Comparison of ENCODE assay signal across 8 cellular contexts in genomic region chr13:100088648-100089601, GRCh38. TPM values are rescaled to one million over a fixed set of nuclear protein-coding genes. Genes with fewer than 3 reads are reported as not detected.
DNase-seq lines count a peak whose midpoint lies in the region; ATAC-seq, FAIRE-seq and TF ChIP-seq lines count a peak whose summit lies in the region.

PCCA (plus strand) TSS chr13:100089093; CDS start chr13:100089121, 28 bp downstream.

- intact Hi-C loops in dorsolateral prefrontal cortex (cut with DNase I) (loop anchor here in 1 of 2 donors (5.0 kb wide), 1 partner anchor 107 kb away; the partner anchor contains the start of gene ZIC2), HepG2 (cut with micrococcal nuclease; ENCODE audit: unreplicated experiment) (loop anchor here (1.0 to 10.0 kb wide), 4 partner anchors 40 to 428 kb away; no protein-coding TSS in a partner anchor)

- no TSS peak for BruUV-seq in HepG2 (replicated peaks; lab: Mats Ljungman, UMichigan)

- TF ChIP-seq CTCF in BJ (IDR thresholded peaks at IDR 0.05; ENCODE audit: insufficient read depth, low read depth, low read length) (no peak), dorsolateral prefrontal cortex (IDR thresholded peaks at IDR 0.05 in 54 of 56, conservative IDR thresholded peaks at IDR 0.05 in 2 of 56; ENCODE audit: low read depth in 1 of 56, partially characterized antibody in 56 of 56) (peak in 32 of 56 donors; percentile 4 to 52 (median 24)), HepG2 (CRISPR knock-in tag; IDR thresholded peaks at IDR 0.05) (peak; percentile 36)

- peaks cover 7% of the 10 kb centered on the region for H4K20me1 ChIP-seq in HepG2 (ENCODE audit: insufficient read depth, low read length)

- POLR2A ChIA-PET in BJ (lab: Charles Lee): no interaction called here
- POLR2A ChIA-PET in HepG2 (lab: Yijun Ruan, JAX): interaction anchor here (0.7 to 3.3 kb wide), 6 partner anchors 11 to 483 kb away, joined by 3 to 59 read pairs (median 3); no protein-coding TSS in a partner anchor

- CTCF ChIA-PET in BJ (lab: Yijun Ruan, JAX): interaction anchor here (0.8 to 2.1 kb wide), 5 partner anchors 9 to 426 kb away, joined by 3 to 6 read pairs (median 5); no protein-coding TSS in a partner anchor
- CTCF ChIA-PET in HepG2 (lab: Yijun Ruan, JAX; ENCODE audit: low intra/inter-chr PET ratio, low total read pairs): no interaction called here

- peak within 1 kb of the TSS; percentile 70 for H2AFZ ChIP-seq in HepG2 (ENCODE audit: low read length)

- peak; percentile 86 for FAIRE-seq in HepG2 (lab: Jason Lieb, UNC)

- H3K4me2 ChIP-seq in HepG2 (ENCODE audit: low read depth, low read length): peak within 1 kb of the TSS; percentile 97

- H3K4me3 ChIP-seq in BJ (ENCODE audit: low read depth, low read length): peak within 1 kb of the TSS; percentile 77
- H3K4me3 ChIP-seq in dorsolateral prefrontal cortex: peak within 1 kb of the TSS; percentile 67 to 100 (median 94)
- H3K4me3 ChIP-seq in HepG2 (replicated peaks in 1 of 3; ENCODE audit: insufficient read depth in 1 of 3, low read depth in 2 of 3, low read length in 3 of 3): peak within 1 kb of the TSS; percentile 88 to 93 (median 93)

- peak; percentile 71 to 85 for TF ChIP-seq POLR2A in HepG2 (IDR thresholded peaks at IDR 0.05; ENCODE audit: insufficient read depth in 1 of 2, low read depth in 2 of 2, low read length in 2 of 2)

- peaks cover 40% of the 10 kb centered on the region for H3K79me2 ChIP-seq in HepG2 (ENCODE audit: insufficient read depth, low read length)

- TF ChIP-seq RAD21 in HepG2 (CRISPR knock-in tag; IDR thresholded peaks at IDR 0.05): peak; percentile 15

- H3K9me3 ChIP-seq in HepG2 (ENCODE audit: low read length): no peaks in the 10 kb centered on the region

- in situ Hi-C loops in HepG2 (cut with HindIII; ENCODE audit: extremely low pct_ligation_motif_present, low pct_unique_long_range_greater_than_20kb): no loop called here

- peak within 1 kb of the TSS; percentile 83 for H3K9ac ChIP-seq in HepG2 (ENCODE audit: insufficient read depth, low read depth, low read length)

- TF ChIP-seq EP300 in HepG2 (IDR thresholded peaks at IDR 0.05; ENCODE audit: low read depth in 2 of 2, low read length in 2 of 2) (peak in 1 of 2 experiments; percentile 38; a peak in 2 of 4 replicates), HepG2 (CRISPR knock-in tag; IDR thresholded peaks at IDR 0.05; ENCODE audit: borderline replicate concordance) (peak; percentile 8)

- H3K27me3 ChIP-seq in BJ (ENCODE audit: control insufficient read depth, insufficient read depth, low read length) (no peaks in the 10 kb centered on the region), dorsolateral prefrontal cortex (no peaks in the 10 kb centered on the region), HepG2 (ENCODE audit: control insufficient read depth in 1 of 2, insufficient read depth in 2 of 2, low read length in 2 of 2) (no peaks in the 10 kb centered on the region; a peak in 1 of 5 replicates)

- DNase-seq in BJ (ENCODE audit: low read depth): peak; percentile 61
- DNase-seq in GM19238 (ENCODE audit: insufficient read length, low spot score): peak; percentile 94
- peak; percentile 95 for DNase-seq in NCI-H748 (lab: John Stamatoyannopoulos, UW; ENCODE audit: unreplicated experiment)
- peak; percentile 91 to 94 for DNase-seq in activated CD4-positive, alpha-beta T cell treated with anti-CD3 and anti-CD28 coated beads, Interleukin-2, amount 50 U/mL, for 48 hours
- DNase-seq in dorsolateral prefrontal cortex: peak; percentile 90 to 97 (median 95)
- peak; percentile 93 for DNase-seq in HepG2 (ENCODE audit: low spot score)
- DNase-seq in stimulated activated CD4-positive, alpha-beta T cell treated with anti-CD3 and anti-CD28 coated beads, Interleukin-2, amount 100 ng/mL, for 48 hours: peak; percentile 71 to 78

- ATAC-seq in HG03439 (IDR thresholded peaks at IDR 0.05; ENCODE audit: unreplicated experiment) (peak; percentile 97), HepG2 (peak; percentile 96)

- H3K27ac ChIP-seq in dorsolateral prefrontal cortex: peak within 1 kb of the TSS in 55 of 59 donors; percentile 1 to 93 (median 78)
- peak within 1 kb of the TSS; percentile 73 for H3K27ac ChIP-seq in HepG2 (ENCODE audit: extremely low read length, insufficient read depth, low read length)

- WGBS in HepG2 (ENCODE audit: low lambda C conversion rate): 1% methylated on average over 9 of the region's 84 CpGs

- H3K4me1 ChIP-seq in HepG2 (ENCODE audit: insufficient read depth, low read length): peaks cover 46% of the 10 kb centered on the region

- H3K36me3 ChIP-seq in BJ (ENCODE audit: control insufficient read depth, insufficient read depth, low read length): no peaks in the 10 kb centered on the region
- H3K36me3 ChIP-seq in HepG2 (replicated peaks in 1 of 2; ENCODE audit: control insufficient read depth in 1 of 2, insufficient read depth in 2 of 2, low read length in 2 of 2): peaks cover 0 to 3% of the 10 kb centered on the region in 2 experiments; a peak in 1 of 5 replicates

TF ChIP-seq in HepG2, 621 proteins besides CTCF, POLR2A, EP300 and RAD21 (continues in another document):
- no peak for TF ChIP-seq SMC3 (IDR thresholded peaks at IDR 0.05; ENCODE audit: low read length)
- TF ChIP-seq ZNF180 (CRISPR knock-in tag; IDR thresholded peaks at IDR 0.05; ENCODE audit: borderline replicate concordance, low read depth): peak; percentile 73; the same call in 1 of the 2 replicates
- no peak for TF ChIP-seq MATR3 (CRISPR knock-in tag; IDR thresholded peaks at IDR 0.05)
- TF ChIP-seq HNF1B (CRISPR knock-in tag; IDR thresholded peaks at IDR 0.05): peak; percentile 94
- peak; percentile 35; the same call in 1 of the 2 replicates for TF ChIP-seq ZNF281 (CRISPR knock-in tag; IDR thresholded peaks at IDR 0.05; ENCODE audit: borderline replicate concordance)
- TF ChIP-seq KMT2B (CRISPR knock-in tag; IDR thresholded peaks at IDR 0.05): peak; percentile 91

RNA-seq across cellular contexts. Expression of gene PCCA, which starts in this region (rescaled TPM):
- polyA plus RNA-seq in BJ (2011; rRNA removed): 3.0 and 9.1 TPM in 2 replicates
- polyA minus RNA-seq in BJ (2011; rRNA and poly(A)+ RNA removed): 11.2 and 18.3 TPM in 2 replicates
- total RNA-seq in dorsolateral prefrontal cortex: 100 to 1,000 TPM in 2 of 120 experiments, 10 to 100 TPM in 118; 48.8 to 105 (median 68.6) TPM
- 32.2 and 34.6 TPM in 2 replicates for total RNA-seq in HepG2 (2016; rRNA removed; fragmentation: Illumina TruSeq; extraction: Trizol)
- total RNA-seq in HepG2 (2016; cell fraction: cytosol; rRNA removed; fragmentation: Illumina TruSeq; extraction: Trizol; ENCODE audit: low read depth): 45.1 and 57.1 TPM in 2 replicates
- total RNA-seq in HepG2 (2016; cell fraction: insoluble cytoplasmic fraction; rRNA removed; fragmentation: Illumina TruSeq; extraction: Trizol): 33.1 and 33.7 TPM in 2 replicates
- 19.0 and 22.9 TPM in 2 replicates for total RNA-seq in HepG2 (2016; cell fraction: membrane; rRNA removed; fragmentation: Illumina TruSeq; extraction: Trizol)
- 45.7 and 47.2 TPM in 2 replicates for total RNA-seq in HepG2 (2016; cell fraction: nucleus; rRNA removed; fragmentation: Illumina TruSeq; extraction: Trizol)
- polyA plus RNA-seq in HepG2 (2011; rRNA removed): 13.1 and 15.0 TPM in 2 replicates
- 7.8 and 12.0 TPM in 2 replicates for polyA plus RNA-seq in HepG2 (2011; cell fraction: cytosol; rRNA removed)
- 12.3 and 15.8 TPM in 2 replicates for polyA plus RNA-seq in HepG2 (2011; cell fraction: nucleus; rRNA removed)
- polyA plus RNA-seq in HepG2 (2012): 24.1 and 37.2 TPM in 2 replicates
- polyA plus RNA-seq in HepG2 (2016; cell fraction: cytosol; fragmentation: Illumina TruSeq; extraction: Trizol; ENCODE audit: low read depth): 4.5 and 5.4 TPM in 2 replicates
- polyA plus RNA-seq in HepG2 (2016; cell fraction: insoluble cytoplasmic fraction; fragmentation: Illumina TruSeq; extraction: Trizol; ENCODE audit: low read depth): 36.3 and 36.8 TPM in 2 replicates
- polyA plus RNA-seq in HepG2 (2016; cell fraction: membrane; fragmentation: Illumina TruSeq; extraction: Trizol; ENCODE audit: low read depth): 6.1 and 8.5 TPM in 2 replicates
- 32.6 and 38.7 TPM in 2 replicates for polyA plus RNA-seq in HepG2 (2016; cell fraction: nucleus; fragmentation: Illumina TruSeq; extraction: Trizol; ENCODE audit: insufficient read depth, low read depth)
- polyA minus RNA-seq in HepG2 (2011; rRNA and poly(A)+ RNA removed; ENCODE audit: low replicate concordance): 5.1 and 12.0 TPM in 2 replicates
- 10.9 and 14.1 TPM in 2 replicates for polyA minus RNA-seq in HepG2 (2011; cell fraction: cytosol; rRNA and poly(A)+ RNA removed)
- 65.3 and 67.1 TPM in 2 replicates for polyA minus RNA-seq in HepG2 (2011; cell fraction: nucleus; rRNA and poly(A)+ RNA removed)

Comparison
In these comparisons a context has a peak if more than half of its experiments do, and no peak if none do; other contexts are left out.
1. Peak in every context shown above with its lines: DNase-seq, ATAC-seq, H3K4me3 ChIP-seq and H3K27ac ChIP-seq.